Comparison of ENCODE assay signal across 7 cellular contexts in genomic region chr14:64704743-64705405, GRCh38. TPM values are rescaled to one million over a fixed set of nuclear protein-coding genes. Genes with fewer than 3 reads are reported as not detected.
DNase-seq lines count a peak whose midpoint lies in the region; ATAC-seq and TF ChIP-seq lines count a peak whose summit lies in the region.

No MANE protein-coding gene starts in this region.

- TF ChIP-seq CTCF in colonic mucosa (IDR thresholded peaks at IDR 0.05) (no peak), transverse colon (IDR thresholded peaks at IDR 0.05) (no peak)

- H3K27ac ChIP-seq in colonic mucosa (peak overlapping the region; percentile 84), mesendoderm (ENCODE audit: low read depth, low read length) (peak overlapping the region; percentile 87), transverse colon (peak overlapping the region; percentile 91 to 97 (median 94))

- H3K9me3 ChIP-seq in colonic mucosa (no peaks in the 10 kb centered on the region), transverse colon (no peaks in the 10 kb centered on the region)

- H2BK15ac ChIP-seq in mesendoderm (replicated peaks; ENCODE audit: low read depth): no peak overlapping the region

- TF ChIP-seq EP300 in transverse colon (IDR thresholded peaks at IDR 0.05; ENCODE audit: low read depth): no peak

- intact Hi-C loops in colonic mucosa (cut with DNase I): no loop called here
- intact Hi-C loops in transverse colon (cut with DNase I; ENCODE audit: low total_unique reads): no loop called here

- peak overlapping the region; percentile 95 for H3K18ac ChIP-seq in mesendoderm (ENCODE audit: low read length)

- H3K36me3 ChIP-seq in colonic mucosa (no peaks in the 10 kb centered on the region), mesendoderm (ENCODE audit: control insufficient read depth, insufficient read depth, low read length) (no peaks in the 10 kb centered on the region), transverse colon (no peaks in the 10 kb centered on the region)

- H4K8ac ChIP-seq in mesendoderm (ENCODE audit: low read depth, low read length): no peak overlapping the region

- no peak overlapping the region for H2AK5ac ChIP-seq in mesendoderm (ENCODE audit: low read length)

- peak overlapping the region; percentile 94 for H3K56ac ChIP-seq in mesendoderm (ENCODE audit: low read length)

- H3K4me2 ChIP-seq in mesendoderm (ENCODE audit: low read length): peak overlapping the region; percentile 60

- H3K4ac ChIP-seq in mesendoderm (ENCODE audit: low read depth, low read length): peak overlapping the region; percentile 77

- peak overlapping the region; percentile 50 for H2BK120ac ChIP-seq in mesendoderm (ENCODE audit: low read depth, low read length)

- no peaks in the 10 kb centered on the region for H3K27me3 ChIP-seq in colonic mucosa
- H3K27me3 ChIP-seq in mesendoderm (ENCODE audit: insufficient read depth, low read length, poor library complexity): no peaks in the 10 kb centered on the region
- H3K27me3 ChIP-seq in transverse colon: no peaks in the 10 kb centered on the region

- H3K9ac ChIP-seq in colonic mucosa (ENCODE audit: low read depth in 2 of 2, low read length in 2 of 2): peak overlapping the region; percentile 86 to 95
- peak overlapping the region; percentile 89 for H3K9ac ChIP-seq in mesendoderm (ENCODE audit: low read length)

- no peak overlapping the region for H4K5ac ChIP-seq in mesendoderm (ENCODE audit: low read length)

- H2BK5ac ChIP-seq in mesendoderm (ENCODE audit: low read length): peak overlapping the region; percentile 74

- peaks cover 28% of the 10 kb centered on the region for H3K79me2 ChIP-seq in mesendoderm (ENCODE audit: control insufficient read depth, insufficient read depth, low read length)

- peaks cover 11% of the 10 kb centered on the region for H3K79me1 ChIP-seq in mesendoderm (ENCODE audit: low read length)

- H3K4me3 ChIP-seq in GM08714 (ENCODE audit: low read length): peak overlapping the region; percentile 53
- H3K4me3 ChIP-seq in colonic mucosa: peak overlapping the region; percentile 69
- H3K4me3 ChIP-seq in mesendoderm (ENCODE audit: low read length): peak overlapping the region; percentile 76
- peak overlapping the region; percentile 75 to 98 (median 85) for H3K4me3 ChIP-seq in transverse colon

- no CpG with 5 or more reads among the region's 53 CpGs for WGBS in mesendoderm (ENCODE audit: extremely low coverage, insufficient coverage, low lambda C conversion rate)
- WGBS in transverse colon (ENCODE audit: low coverage in 1 of 2), 2 donors: 5% methylated on average over 42 of the region's 53 CpGs; no CpG with 5 or more reads in 1 of the 2 donors

- no peak for ATAC-seq in HG02610 (IDR thresholded peaks at IDR 0.05; ENCODE audit: unreplicated experiment)
- ATAC-seq in GM21786 (IDR thresholded peaks at IDR 0.05; ENCODE audit: unreplicated experiment): no peak

- peak overlapping the region; percentile 75 for H3K23ac ChIP-seq in mesendoderm (ENCODE audit: low read length)

- in situ Hi-C loops in transverse colon (cut with MboI; ENCODE audit: low pct_ligation_motif_present in 1 of 4, low pct_unique_long_range_greater_than_20kb in 1 of 4, low sequenced_read_pairs in 3 of 4): no loop called here

- DNase-seq in NOMO-1 treated with DMSO at 0.1 percent for 48 hours (lab: John Stamatoyannopoulos, UW; ENCODE audit: unreplicated experiment) (peak; percentile 31), colonic mucosa (peak; percentile 57), mesendoderm (peak; percentile 39), transverse colon (peak; percentile 50)

- TF ChIP-seq POLR2A in transverse colon (IDR thresholded peaks at IDR 0.05): no peak

- peaks cover 13% of the 10 kb centered on the region for H3K4me1 ChIP-seq in colonic mucosa
- peaks cover 32% of the 10 kb centered on the region for H3K4me1 ChIP-seq in mesendoderm (ENCODE audit: control insufficient read depth, low read depth, low read length)
- H3K4me1 ChIP-seq in transverse colon: peaks cover 22 to 70% (median 58%) of the 10 kb centered on the region in 4 donors

RNA-seq across cellular contexts. Expression of gene PLEKHG3, which starts 0.7 kb away (rescaled TPM):
- 100 to 1,000 TPM in 1 of 2 donors, 10 to 100 TPM in 1; 78.8 to 106 TPM for total RNA-seq in colonic mucosa
- 20.7 TPM for polyA plus RNA-seq in mesendoderm (2013, experiment 1 of 2)
- 21.8 TPM for polyA plus RNA-seq in mesendoderm (2013, experiment 2 of 2)
- 100 to 1,000 TPM in 2 of 4 donors, 10 to 100 TPM in 2; 58.1 to 273 (median 94.7) TPM for total RNA-seq in transverse colon
